Comparison of ENCODE assay signal across 12 cellular contexts in genomic region chr14:102500724-102501123, GRCh38. TPM values are rescaled to one million over a fixed set of nuclear protein-coding genes. Genes with fewer than 3 reads are reported as not detected.
DNase-seq lines count a peak whose midpoint lies in the region; ATAC-seq and TF ChIP-seq lines count a peak whose summit lies in the region.
"Had no signal": no experiment of that assay in that cellular context is flagged by ENCODE, and none has a peak within 500 bp of the region (broad histone marks: within the 10 kb centered on the region; RNA-seq: fewer than 3 reads in every experiment).

No MANE protein-coding gene starts in this region.

- DNase-seq in RWPE2 (ENCODE audit: low spot score) = no peak
- DNase-seq in epithelial cell of prostate (ENCODE audit: low read depth, low spot score) = no peak
- DNase-seq in prostate gland (ENCODE audit: low spot score) = no peak
- no peak for DNase-seq in PC-3
- no peak for DNase-seq in posterior cingulate gyrus
- no peak for DNase-seq in activated T-cell treated with anti-CD3 and anti-CD28 coated beads, Interleukin-2, amount 50 U/mL, for 4 hours
- DNase-seq in GM13977 (ENCODE audit: low spot score) = no peak
- DNase-seq: H7, NCI-H446 treated with DMSO at 0.1 percent for 48 hours had no signal

- TF ChIP-seq CTCF in 22Rv1 (IDR thresholded peaks at IDR 0.05) (no peak), RWPE2 (IDR thresholded peaks at IDR 0.05; ENCODE audit: poor library complexity, severe bottlenecking) (no peak), prostate gland (IDR thresholded peaks at IDR 0.05) (no peak), PC-3 (conservative IDR thresholded peaks at IDR 0.05; ENCODE audit: low read depth, low read length) (no peak), GM13977 (IDR thresholded peaks at IDR 0.05; ENCODE audit: extremely low read depth, insufficient read depth, missing control alignments) (no peak)

- H3K79me2 ChIP-seq in PC-3 (ENCODE audit: low read length) = no peaks in the 10 kb centered on the region

- no peaks in the 10 kb centered on the region for H3K9me2 ChIP-seq in PC-3 (replicated peaks; ENCODE audit: low read length)

- H3K27me3 Mint-ChIP-seq in activated T-cell treated with anti-CD3 and anti-CD28 coated beads, Interleukin-2, amount 50 U/mL, for 4 hours (ENCODE audit: low read depth) = no peaks in the 10 kb centered on the region

- no peak overlapping the region for H2AFZ ChIP-seq in PC-3 (ENCODE audit: low read length)

- no peaks in the 10 kb centered on the region for H3F3A ChIP-seq in PC-3 (ENCODE audit: low read length, unreplicated experiment)

- H3K27ac ChIP-seq in 22Rv1 (peak overlapping the region; percentile 8; the same call in 1 of the 2 replicates), RWPE2 (ENCODE audit: poor library complexity, severe bottlenecking) (peak overlapping the region; percentile 78), epithelial cell of prostate (peak overlapping the region; percentile 92), prostate gland (peak overlapping the region; percentile 70 to 79), PC-3 (ENCODE audit: low read length) (no peak overlapping the region)

- BruUV-seq in PC-3 (replicated peaks; lab: Mats Ljungman, UMichigan) = no TSS peak

- H3K9me3 ChIP-seq in RWPE2 (ENCODE audit: severe bottlenecking) (no peaks in the 10 kb centered on the region), prostate gland (no peaks in the 10 kb centered on the region), PC-3 (ENCODE audit: low read length) (no peaks in the 10 kb centered on the region)
- H3K9me3 ChIP-seq: BLaER1 treated with 17β-estradiol and CSF1 and Interleukin-3, amounts not matched to agents 10 nM and 100 nM had no signal

- ATAC-seq in RWPE2 (ENCODE audit: low read depth) (no peak), PC-3 (no peak)
- ATAC-seq in activated T-cell treated with anti-CD3 and anti-CD28 coated beads, Interleukin-2, amount 50 U/mL, for 4 hours = no peak
- ATAC-seq: activated CD4-positive, CD25-positive, alpha-beta regulatory T cell treated with anti-CD3 and anti-CD28 coated beads, Interleukin-2, amount 50 U/mL, for 24 hours had no signal

- H3K4me2 ChIP-seq in PC-3 (ENCODE audit: low read length) = no peak overlapping the region

- peaks cover 8% of the 10 kb centered on the region for H3K4me1 Mint-ChIP-seq in activated T-cell treated with anti-CD3 and anti-CD28 coated beads, Interleukin-2, amount 50 U/mL, for 4 hours (ENCODE audit: low read depth)

- no peaks in the 10 kb centered on the region for H3K36me3 Mint-ChIP-seq in activated T-cell treated with anti-CD3 and anti-CD28 coated beads, Interleukin-2, amount 50 U/mL, for 4 hours (ENCODE audit: insufficient read depth)

- peaks cover 15% of the 10 kb centered on the region for H3K4me1 ChIP-seq in RWPE2 (ENCODE audit: insufficient read depth, poor library complexity, severe bottlenecking)
- H3K4me1 ChIP-seq in prostate gland (replicated peaks) = no peaks in the 10 kb centered on the region
- peaks cover 10% of the 10 kb centered on the region for H3K4me1 ChIP-seq in PC-3 (ENCODE audit: insufficient read depth, low read length)

- H3K9me3 Mint-ChIP-seq in activated T-cell treated with anti-CD3 and anti-CD28 coated beads, Interleukin-2, amount 50 U/mL, for 4 hours = no peaks in the 10 kb centered on the region

- no peaks in the 10 kb centered on the region for H4K20me1 ChIP-seq in PC-3 (ENCODE audit: low read length)

- POLR2A ChIA-PET in PC-3 (lab: Charles Lee; ENCODE audit: unreplicated experiment) = no interaction called here

- H3K27me3 ChIP-seq in RWPE2 (ENCODE audit: insufficient read depth, poor library complexity, severe bottlenecking) = no peaks in the 10 kb centered on the region
- no peaks in the 10 kb centered on the region for H3K27me3 ChIP-seq in prostate gland (replicated peaks; ENCODE audit: insufficient read depth)
- no peaks in the 10 kb centered on the region for H3K27me3 ChIP-seq in PC-3 (ENCODE audit: low read length)
- H3K27me3 ChIP-seq: BLaER1 treated with 17β-estradiol and CSF1 and Interleukin-3, amounts not matched to agents 10 nM and 100 nM had no signal

- intact Hi-C loops in prostate gland (cut with DNase I) = no loop called here
- intact Hi-C loops in PC-3 (cut with micrococcal nuclease) = no loop called here
- intact Hi-C loops in posterior cingulate gyrus (cut with DNase I) = no loop called here

- H3K4me3 ChIP-seq in RWPE2 (ENCODE audit: severe bottlenecking) (no peak overlapping the region), prostate gland (no peak overlapping the region), PC-3 (ENCODE audit: low read length) (no peak overlapping the region)
- H3K4me3 ChIP-seq: BLaER1 treated with 17β-estradiol and CSF1 and Interleukin-3, amounts not matched to agents 10 nM and 100 nM had no signal

- in situ Hi-C loops in GM13977 (cut with MboI; ENCODE audit: low pct_unique_long_range_greater_than_20kb, low sequenced_read_pairs, unreplicated experiment) = no loop called here

- no peak overlapping the region for H3K9ac ChIP-seq in PC-3 (ENCODE audit: low read length)

- CTCF ChIA-PET in PC-3 (lab: Charles Lee) = no interaction called here

- H3K36me3 ChIP-seq in RWPE2 (ENCODE audit: low read depth) = no peaks in the 10 kb centered on the region
- H3K36me3 ChIP-seq in prostate gland = no peaks in the 10 kb centered on the region
- no peaks in the 10 kb centered on the region for H3K36me3 ChIP-seq in PC-3 (ENCODE audit: low read depth, low read length)

- TF ChIP-seq POLR2A in prostate gland (IDR thresholded peaks at IDR 0.05) = no peak

- H3K4me3 Mint-ChIP-seq in activated T-cell treated with anti-CD3 and anti-CD28 coated beads, Interleukin-2, amount 50 U/mL, for 4 hours = no peak overlapping the region

- WGBS in prostate gland = 93% methylated on average over 3 of the region's 3 CpGs

RNA-seq across cellular contexts. Expression of gene ANKRD9, which starts 8.9 kb away (rescaled TPM):
- total RNA-seq in prostate gland (10 to 100 TPM; 81.1 to 81.5 TPM), PC-3 (2014; rRNA removed) (52.6 and 87.6 TPM in 2 replicates)
- 10 to 100 TPM in 1 of 3 donors, 1 to 10 TPM in 2; 6.7 to 11.0 (median 8.7) TPM for total RNA-seq in activated T-cell treated with anti-CD3 and anti-CD28 coated beads, Interleukin-2, amount 50 U/mL, for 4 hours
